In the genomic region with DNA sequence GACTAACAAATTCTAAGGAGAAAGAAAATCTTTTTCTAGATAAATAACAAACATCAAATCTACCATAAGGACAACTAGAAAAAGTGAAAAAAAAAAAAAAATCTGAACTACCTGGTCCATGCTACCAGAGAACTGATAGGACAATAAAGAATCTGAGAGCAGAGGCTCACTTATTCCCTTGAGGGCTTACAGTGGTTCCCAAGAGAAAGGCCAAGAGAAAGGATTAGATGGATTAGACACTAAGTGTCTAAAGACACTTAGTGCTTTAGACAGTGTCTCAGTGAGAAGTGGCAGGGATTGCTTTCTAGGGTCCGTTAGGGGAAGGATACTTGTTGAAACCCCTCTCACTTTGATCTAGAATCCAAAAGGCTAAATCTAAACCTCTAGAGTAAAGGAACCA, we compare ENCODE assay signal across 22 cellular contexts.
DNase-seq lines count a peak whose midpoint lies in the region; ATAC-seq and TF ChIP-seq lines count a peak whose summit lies in the region.
"Had no signal": no experiment of that assay in that cellular context is flagged by ENCODE, and none has a peak within 500 bp of the region (broad histone marks: within the 10 kb centered on the region; RNA-seq: fewer than 3 reads in every experiment).

No MANE protein-coding gene starts in this region.

- no peaks in the 10 kb centered on the region for H3K27me3 ChIP-seq in CD4-positive, CD25-positive, alpha-beta regulatory T cell (ENCODE audit: control insufficient read depth, insufficient read depth, low read length)
- no peaks in the 10 kb centered on the region for H3K27me3 ChIP-seq in CD8-positive, alpha-beta T cell (ENCODE audit: insufficient read depth, low read length)

- DNase-seq in CD4-positive, CD25-positive, alpha-beta regulatory T cell, result no peak
- DNase-seq in CD8-positive, alpha-beta T cell, result no peak
- DNase-seq in NCI-H82 treated with DMSO at 0.1 percent for 48 hours (lab: John Stamatoyannopoulos, UW; ENCODE audit: unreplicated experiment), result peak; percentile 86
- DNase-seq in naive thymus-derived CD8-positive, alpha-beta T cell, result no peak
- no peak for DNase-seq in activated CD4-positive, alpha-beta T cell treated with anti-CD3 and anti-CD28 coated beads, Interleukin-2, amount 50 U/mL, for 1 hour
- DNase-seq: ACHN, Calu3, DMS79, Karpas-422, NCI-H1048, NCI-H1436, NCI-H2029, PC-3, RPMI8226, SHP77 treated with DMSO at 0.1 percent for 48 hours, SK-N-SH, T-helper 1 cell had no signal

- no peak for TF ChIP-seq CTCF in CD8-positive, alpha-beta T cell (IDR thresholded peaks at IDR 0.05)

- intact Hi-C loops in CD8-positive, alpha-beta T cell (cut with DNase I, micrococcal nuclease), result no loop called here

- CTCF ChIA-PET in CD8-positive, alpha-beta T cell (lab: Charles Lee), result no interaction called here

- no peaks in the 10 kb centered on the region for H3K27me3 Mint-ChIP-seq in CD4-positive, CD25-positive, alpha-beta regulatory T cell
- H3K27me3 Mint-ChIP-seq in CD8-positive, alpha-beta T cell (ENCODE audit: low read depth), result no peaks in the 10 kb centered on the region
- H3K27me3 Mint-ChIP-seq in naive thymus-derived CD8-positive, alpha-beta T cell, result no peaks in the 10 kb centered on the region
- H3K27me3 Mint-ChIP-seq: IgD-negative memory B cell had no signal

- no peak overlapping the region for H3K4me3 ChIP-seq in CD4-positive, CD25-positive, alpha-beta regulatory T cell (ENCODE audit: low read depth, low read length)
- H3K4me3 ChIP-seq in CD8-positive, alpha-beta T cell (ENCODE audit: low read depth, low read length), result no peak overlapping the region

- H3K4me3 Mint-ChIP-seq in CD4-positive, CD25-positive, alpha-beta regulatory T cell, result no peak overlapping the region
- no peak overlapping the region for H3K4me3 Mint-ChIP-seq in CD8-positive, alpha-beta T cell
- H3K4me3 Mint-ChIP-seq in naive thymus-derived CD8-positive, alpha-beta T cell, result no peak overlapping the region
- H3K4me3 Mint-ChIP-seq: IgD-negative memory B cell had no signal

- H3K36me3 Mint-ChIP-seq in CD4-positive, CD25-positive, alpha-beta regulatory T cell, result peaks cover 20% of the 10 kb centered on the region
- H3K36me3 Mint-ChIP-seq in CD8-positive, alpha-beta T cell, result peaks cover 79% of the 10 kb centered on the region
- H3K36me3 Mint-ChIP-seq in naive thymus-derived CD8-positive, alpha-beta T cell, result peaks cover 5 to 75% (median 17%) of the 10 kb centered on the region in 3 donors

- no peaks in the 10 kb centered on the region for H3K4me1 ChIP-seq in CD4-positive, CD25-positive, alpha-beta regulatory T cell (ENCODE audit: control insufficient read depth, insufficient read depth, low read length, poor library complexity, severe bottlenecking)
- no peaks in the 10 kb centered on the region for H3K4me1 ChIP-seq in CD8-positive, alpha-beta T cell (ENCODE audit: insufficient read depth, low read length)

- H3K36me3 ChIP-seq in CD4-positive, CD25-positive, alpha-beta regulatory T cell (ENCODE audit: control insufficient read depth, insufficient read depth, low read length), result peaks cover 35% of the 10 kb centered on the region
- peaks cover 22% of the 10 kb centered on the region for H3K36me3 ChIP-seq in CD8-positive, alpha-beta T cell (ENCODE audit: insufficient read depth, low read length)

- H3K9me3 ChIP-seq in CD4-positive, CD25-positive, alpha-beta regulatory T cell (ENCODE audit: control insufficient read depth in 2 of 2, low read length in 2 of 2), result no peaks in the 10 kb centered on the region
- H3K9me3 ChIP-seq in CD8-positive, alpha-beta T cell (ENCODE audit: low read length), result no peaks in the 10 kb centered on the region
- H3K9me3 ChIP-seq: SK-N-SH had no signal

- H3K27ac Mint-ChIP-seq in CD4-positive, CD25-positive, alpha-beta regulatory T cell, result peak overlapping the region; percentile 15 to 80 (median 48)
- H3K27ac Mint-ChIP-seq in CD8-positive, alpha-beta T cell, result peak overlapping the region; percentile 80
- peak overlapping the region; percentile 27 to 90 (median 64) for H3K27ac Mint-ChIP-seq in naive thymus-derived CD8-positive, alpha-beta T cell

- no peak for ATAC-seq in CD4-positive, CD25-positive, alpha-beta regulatory T cell (ENCODE audit: low read depth in 2 of 2)
- no peak for ATAC-seq in CD8-positive, alpha-beta T cell
- no peak for ATAC-seq in naive thymus-derived CD8-positive, alpha-beta T cell
- no peak for ATAC-seq in HG02759 (IDR thresholded peaks at IDR 0.05; ENCODE audit: unreplicated experiment)
- ATAC-seq in GM21619 (IDR thresholded peaks at IDR 0.05; ENCODE audit: unreplicated experiment), result no peak
- ATAC-seq in HG02970 (IDR thresholded peaks at IDR 0.05; ENCODE audit: low FRiP score, unreplicated experiment), result no peak
- ATAC-seq: PC-3 had no signal

- no peak overlapping the region for H3K27ac ChIP-seq in CD4-positive, CD25-positive, alpha-beta regulatory T cell (ENCODE audit: insufficient read depth, low read length, poor library complexity, severe bottlenecking)
- no peak overlapping the region for H3K27ac ChIP-seq in CD8-positive, alpha-beta T cell (ENCODE audit: low read depth, low read length)
- H3K27ac ChIP-seq: C4-2B had no signal

- POLR2A ChIA-PET in CD8-positive, alpha-beta T cell (lab: Charles Lee), result interaction anchor here (0.6 kb wide), 1 partner anchor 46 kb away, joined by 3 read pairs; no protein-coding TSS in a partner anchor
- POLR2A ChIA-PET in naive thymus-derived CD8-positive, alpha-beta T cell (lab: Charles Lee), result no interaction called here

- peaks cover 0 to 4% (median 0%) of the 10 kb centered on the region in 7 donors for H3K9me3 Mint-ChIP-seq in CD4-positive, CD25-positive, alpha-beta regulatory T cell
- no peaks in the 10 kb centered on the region for H3K9me3 Mint-ChIP-seq in CD8-positive, alpha-beta T cell
- H3K9me3 Mint-ChIP-seq in naive thymus-derived CD8-positive, alpha-beta T cell, result peaks cover 0 to 2% (median 0%) of the 10 kb centered on the region in 9 donors

- H3K4me1 Mint-ChIP-seq in CD4-positive, CD25-positive, alpha-beta regulatory T cell, result peaks cover 0 to 16% (median 5%) of the 10 kb centered on the region in 4 donors
- H3K4me1 Mint-ChIP-seq in CD8-positive, alpha-beta T cell (ENCODE audit: low read depth), result peaks cover 8% of the 10 kb centered on the region
- peaks cover 0 to 23% (median 11%) of the 10 kb centered on the region in 4 donors for H3K4me1 Mint-ChIP-seq in naive thymus-derived CD8-positive, alpha-beta T cell
- H3K4me1 Mint-ChIP-seq: IgD-negative memory B cell had no signal
